10 cellular contexts compared by ENCODE assay signal in the genomic region with DNA sequence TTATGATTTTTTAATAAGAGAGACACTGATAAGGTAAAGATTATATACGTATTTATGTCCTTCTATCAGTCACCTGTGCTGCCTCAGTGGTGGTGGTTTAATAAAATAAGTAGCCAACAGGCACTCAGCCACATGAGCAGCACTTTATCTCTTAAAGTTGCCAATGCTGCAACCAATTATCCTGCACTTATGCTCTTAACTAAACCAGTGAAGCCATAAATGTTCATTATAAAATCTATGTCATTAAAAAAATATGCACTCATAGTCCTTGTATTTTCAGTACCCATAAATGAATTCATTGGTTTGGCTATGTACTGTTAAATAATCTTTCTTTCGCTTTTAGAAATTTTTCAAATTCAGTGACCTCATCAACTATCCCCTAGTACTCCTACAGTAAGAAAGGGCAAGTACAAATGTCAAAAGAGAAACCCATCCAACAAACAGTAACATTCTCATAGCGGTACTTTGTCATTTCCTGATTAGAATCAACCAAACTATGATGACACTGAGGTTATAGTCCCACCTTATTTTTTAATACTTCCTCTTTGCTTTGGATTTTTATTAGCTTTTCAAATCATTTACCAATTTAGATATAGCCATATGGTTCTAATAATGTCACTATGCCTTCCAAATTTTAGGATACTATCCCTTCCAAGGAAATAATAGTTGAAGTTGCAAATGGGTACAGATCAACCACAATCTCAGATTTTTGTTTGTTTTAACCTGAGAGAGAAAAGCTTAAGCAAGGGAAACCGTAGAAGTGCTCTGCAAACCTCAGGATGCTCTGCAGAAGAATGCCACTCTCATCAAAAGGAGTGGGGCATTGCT.
DNase-seq lines count a peak whose midpoint lies in the region; ATAC-seq and TF ChIP-seq lines count a peak whose summit lies in the region.
"Had no signal": no experiment of that assay in that cellular context is flagged by ENCODE, and none has a peak within 500 bp of the region (broad histone marks: within the 10 kb centered on the region; RNA-seq: fewer than 3 reads in every experiment).

No MANE protein-coding gene starts in this region.

- no peak for DNase-seq in activated naive CD4-positive, alpha-beta T cell treated with anti-CD3 and anti-CD28 coated beads, Interleukin-2, amount 10 ng/mL, durations not matched to agents 7 days and 5 days
- no peak for DNase-seq in activated naive CD4-positive, alpha-beta T cell treated with Interleukin-2 at 50 U/mL for 16 hours
- DNase-seq in AG08395 (ENCODE audit: low spot score) (no peak), amniotic stem cell (lab: John Stamatoyannopoulos, UW) (no peak)

- peaks cover 14% of the 10 kb centered on the region for H3K36me3 ChIP-seq in OCI-LY3 (replicated peaks; ENCODE audit: low read depth, low read length)

- H2AFZ ChIP-seq in OCI-LY3 (ENCODE audit: low read depth, low read length), result no peak overlapping the region; the same call in 1 of the 2 replicates

- no peak overlapping the region for H3K4me3 Mint-ChIP-seq in activated naive CD4-positive, alpha-beta T cell treated with anti-CD3 and anti-CD28 coated beads, Interleukin-2, amount 10 ng/mL, durations not matched to agents 7 days and 5 days
- no peak overlapping the region for H3K4me3 Mint-ChIP-seq in stimulated activated memory B cell treated with anti-CD40 and anti-IgM and Interleukin-4, amounts not matched to agents 10 μg/mL and 1 μg/mL and 100 μg/mL, for 72 hours
- H3K4me3 Mint-ChIP-seq: dendritic cell treated with granulocyte-macrophage colony-stimulating factor and Interleukin-4, amounts not matched to agents 40 ng/mL and 50 ng/mL, for 4 days had no signal

- H3K4me3 ChIP-seq in OCI-LY3 (ENCODE audit: low read length), result no peak overlapping the region
- H3K4me3 ChIP-seq: BLaER1 treated with 17β-estradiol and CSF1 and Interleukin-3, amounts not matched to agents 10 nM and 100 nM had no signal

- H3K9ac ChIP-seq in OCI-LY3 (ENCODE audit: low read length), result no peak overlapping the region
- H3K9ac ChIP-seq: BLaER1 treated with 17β-estradiol and CSF1 and Interleukin-3, amounts not matched to agents 10 nM and 100 nM had no signal

- H3K27ac Mint-ChIP-seq in activated naive CD4-positive, alpha-beta T cell treated with anti-CD3 and anti-CD28 coated beads, Interleukin-2, amount 10 ng/mL, durations not matched to agents 7 days and 5 days, result peak overlapping the region; percentile 76
- peak overlapping the region; percentile 72 for H3K27ac Mint-ChIP-seq in stimulated activated memory B cell treated with anti-CD40 and anti-IgM and Interleukin-4, amounts not matched to agents 10 μg/mL and 1 μg/mL and 100 μg/mL, for 72 hours
- H3K27ac Mint-ChIP-seq: dendritic cell treated with granulocyte-macrophage colony-stimulating factor and Interleukin-4, amounts not matched to agents 40 ng/mL and 50 ng/mL, for 4 days had no signal

- H3K4me1 Mint-ChIP-seq in activated naive CD4-positive, alpha-beta T cell treated with anti-CD3 and anti-CD28 coated beads, Interleukin-2, amount 10 ng/mL, durations not matched to agents 7 days and 5 days, result peaks cover 46% of the 10 kb centered on the region
- peaks cover 19% of the 10 kb centered on the region for H3K4me1 Mint-ChIP-seq in stimulated activated memory B cell treated with anti-CD40 and anti-IgM and Interleukin-4, amounts not matched to agents 10 μg/mL and 1 μg/mL and 100 μg/mL, for 72 hours

- ATAC-seq in GM21825 (IDR thresholded peaks at IDR 0.05; ENCODE audit: unreplicated experiment), result peak; percentile 82
- ATAC-seq in stimulated activated memory B cell treated with anti-CD40 and anti-IgM and Interleukin-4, amounts not matched to agents 10 μg/mL and 1 μg/mL and 100 μg/mL, for 72 hours, result peak; percentile 86
- no peak for ATAC-seq in HG02938 (IDR thresholded peaks at IDR 0.05; ENCODE audit: unreplicated experiment)

- no peaks in the 10 kb centered on the region for H3K79me2 ChIP-seq in OCI-LY3 (ENCODE audit: low read length)

- H3K27me3 ChIP-seq in OCI-LY3 (ENCODE audit: low read depth, low read length), result no peaks in the 10 kb centered on the region
- H3K27me3 ChIP-seq: BLaER1 treated with 17β-estradiol and CSF1 and Interleukin-3, amounts not matched to agents 10 nM and 100 nM had no signal

- H3K9me3 ChIP-seq in OCI-LY3 (ENCODE audit: insufficient read depth, low read length), result no peaks in the 10 kb centered on the region
- H3K9me3 ChIP-seq: BLaER1 treated with 17β-estradiol and CSF1 and Interleukin-3, amounts not matched to agents 10 nM and 100 nM had no signal

- peaks cover 20% of the 10 kb centered on the region for H3K4me1 ChIP-seq in OCI-LY3 (ENCODE audit: low read length)

- CTCF ChIA-PET in activated naive CD4-positive, alpha-beta T cell treated with anti-CD3 and anti-CD28 coated beads, Interleukin-2, amount 10 ng/mL, durations not matched to agents 7 days and 5 days (lab: Charles Lee), result interaction anchor here (1.1 to 2.2 kb wide), 2 partner anchors 343 to 344 kb away, joined by 4 to 6 read pairs; no protein-coding TSS in a partner anchor

- H3K27me3 Mint-ChIP-seq in activated naive CD4-positive, alpha-beta T cell treated with anti-CD3 and anti-CD28 coated beads, Interleukin-2, amount 10 ng/mL, durations not matched to agents 7 days and 5 days, result no peaks in the 10 kb centered on the region
- no peaks in the 10 kb centered on the region for H3K27me3 Mint-ChIP-seq in stimulated activated memory B cell treated with anti-CD40 and anti-IgM and Interleukin-4, amounts not matched to agents 10 μg/mL and 1 μg/mL and 100 μg/mL, for 72 hours
- H3K27me3 Mint-ChIP-seq: dendritic cell treated with granulocyte-macrophage colony-stimulating factor and Interleukin-4, amounts not matched to agents 40 ng/mL and 50 ng/mL, for 4 days had no signal

- no peaks in the 10 kb centered on the region for H4K20me1 ChIP-seq in OCI-LY3 (ENCODE audit: insufficient read depth, low read length)

- H3K4me2 ChIP-seq in OCI-LY3 (ENCODE audit: low read length), result peak overlapping the region; percentile 20
- H3K4me2 ChIP-seq: BLaER1 treated with 17β-estradiol and CSF1 and Interleukin-3, amounts not matched to agents 10 nM and 100 nM had no signal

- H3K36me3 Mint-ChIP-seq in activated naive CD4-positive, alpha-beta T cell treated with anti-CD3 and anti-CD28 coated beads, Interleukin-2, amount 10 ng/mL, durations not matched to agents 7 days and 5 days, result peaks cover 34% of the 10 kb centered on the region
- H3K36me3 Mint-ChIP-seq in stimulated activated memory B cell treated with anti-CD40 and anti-IgM and Interleukin-4, amounts not matched to agents 10 μg/mL and 1 μg/mL and 100 μg/mL, for 72 hours, result peaks cover 16% of the 10 kb centered on the region

- H3K27ac ChIP-seq in OCI-LY3 (ENCODE audit: low read length), result no peak overlapping the region
- H3K27ac ChIP-seq: BLaER1 treated with 17β-estradiol and CSF1 and Interleukin-3, amounts not matched to agents 10 nM and 100 nM had no signal

- H3K9me3 Mint-ChIP-seq in activated naive CD4-positive, alpha-beta T cell treated with anti-CD3 and anti-CD28 coated beads, Interleukin-2, amount 10 ng/mL, durations not matched to agents 7 days and 5 days, result no peaks in the 10 kb centered on the region
- H3K9me3 Mint-ChIP-seq in stimulated activated memory B cell treated with anti-CD40 and anti-IgM and Interleukin-4, amounts not matched to agents 10 μg/mL and 1 μg/mL and 100 μg/mL, for 72 hours, result no peaks in the 10 kb centered on the region
- H3K9me3 Mint-ChIP-seq: dendritic cell treated with granulocyte-macrophage colony-stimulating factor and Interleukin-4, amounts not matched to agents 40 ng/mL and 50 ng/mL, for 4 days had no signal

- TF ChIP-seq CTCF in OCI-LY3 (IDR thresholded peaks at IDR 0.05; ENCODE audit: low read depth, low read length), result no peak
